8 cellular contexts compared by ENCODE assay signal in genomic region chr1:109621402-109622101, GRCh38. TPM values are rescaled to one million over a fixed set of nuclear protein-coding genes. Genes with fewer than 3 reads are reported as not detected.
A peak's percentile ranks its signal among the peaks of the same experiment; 100 is the strongest.
DNase-seq lines count a peak whose midpoint lies in the region; ATAC-seq and TF ChIP-seq lines count a peak whose summit lies in the region.

No MANE protein-coding gene starts in this region.

- H3K27ac ChIP-seq in WERI-Rb-1 (no peak overlapping the region), skin epidermis (peak overlapping the region in 18 of 21 experiments; percentile 65 to 96 (median 88))

- in situ Hi-C loops in GM13976 (cut with MboI; ENCODE audit: low sequenced_read_pairs, unreplicated experiment), result loop anchor here (5.0 kb wide), 1 partner anchor 74 kb away; the partner anchor contains the start of gene GNAI3

- H3K4me3 ChIP-seq in WERI-Rb-1 (ENCODE audit: low read depth, low read length), result peak overlapping the region; percentile 94
- peak overlapping the region; percentile 98 for H3K4me3 ChIP-seq in fibroblast of villous mesenchyme (ENCODE audit: low read depth, low read length)
- peak overlapping the region; percentile 49 to 82 (median 59) for H3K4me3 ChIP-seq in skin epidermis

- DNase-seq in GM13976 (ENCODE audit: low spot score) (peak; percentile 34), WERI-Rb-1 (no peak), fibroblast of villous mesenchyme (ENCODE audit: low read depth) (no peak), islet precursor cell (no peak)

- ATAC-seq in GM21786 (IDR thresholded peaks at IDR 0.05; ENCODE audit: unreplicated experiment), result no peak
- ATAC-seq in HG03460 (IDR thresholded peaks at IDR 0.05; ENCODE audit: unreplicated experiment), result no peak
- ATAC-seq in HG03139 (IDR thresholded peaks at IDR 0.05; ENCODE audit: unreplicated experiment), result no peak

- peaks cover 26% of the 10 kb centered on the region for H3K36me3 ChIP-seq in WERI-Rb-1

- TF ChIP-seq CTCF in GM13976 (IDR thresholded peaks at IDR 0.05; ENCODE audit: borderline replicate concordance, control extremely low read depth, extremely low read depth, insufficient read depth, missing control alignments) (no peak), WERI-Rb-1 (IDR thresholded peaks at IDR 0.05; ENCODE audit: low read depth, low read length) (no peak), fibroblast of villous mesenchyme (IDR thresholded peaks at IDR 0.05; ENCODE audit: insufficient read depth, low read depth, low read length) (no peak)

- H3K9me3 ChIP-seq in WERI-Rb-1 (ENCODE audit: severe bottlenecking), result no peaks in the 10 kb centered on the region

- no peaks in the 10 kb centered on the region for H3K27me3 ChIP-seq in WERI-Rb-1 (ENCODE audit: insufficient read depth, low read depth, severe bottlenecking)

RNA-seq across cellular contexts. Expression of gene AMPD2, which starts 1.9 kb away (rescaled TPM):
- total RNA-seq in fibroblast of villous mesenchyme, result 90.5 and 107 TPM in 2 replicates

RNA-seq across cellular contexts. Expression of gene GNAT2, which starts 2.1 kb away (rescaled TPM):
- under 0.01 and 0.43 TPM in 2 replicates for total RNA-seq in fibroblast of villous mesenchyme

RNA-seq across cellular contexts. Expression of gene GSTM4, which starts 34.3 kb away (rescaled TPM):
- 11.7 and 15.1 TPM in 2 replicates for total RNA-seq in fibroblast of villous mesenchyme

RNA-seq across cellular contexts. Expression of gene GSTM2, which starts 46.3 kb away (rescaled TPM):
- total RNA-seq in fibroblast of villous mesenchyme, result 16.8 and 19.0 TPM in 2 replicates
